In the genomic region with DNA sequence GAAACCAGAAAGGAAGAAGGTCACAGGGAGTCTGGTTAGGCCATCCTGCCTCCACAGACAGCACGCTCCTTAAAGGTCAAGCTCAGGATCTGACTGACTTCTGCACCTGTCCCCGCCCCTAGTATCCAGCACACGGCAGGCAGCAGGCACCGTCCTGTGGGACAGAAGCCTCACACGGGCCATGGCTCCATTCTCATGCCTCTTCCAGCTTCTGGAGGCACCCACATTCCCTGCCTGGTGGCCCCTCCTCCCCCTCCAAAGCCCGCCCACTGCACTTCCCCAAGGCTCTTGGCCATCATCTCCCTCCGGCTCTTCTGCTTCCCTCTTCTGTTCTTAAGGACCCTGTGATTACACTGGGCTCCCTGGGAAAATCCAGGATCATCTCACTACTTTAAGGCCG, we compare ENCODE assay signal across 1 cellular context.
A peak's percentile ranks its signal among the peaks of the same experiment; 100 is the strongest.
TF ChIP-seq lines count a peak whose summit lies in the region.

No MANE protein-coding gene starts in this region.

TF ChIP-seq in HEK293, 187 proteins besides CTCF, POLR2A, EP300 and RAD21:
- TF ChIP-seq SP2 (tag by site-specific recombination; IDR thresholded peaks at IDR 0.05) (0 out of 2 replicates have a peak, but pooled peaks have one; percentile 22), ZNF830 (tag by site-specific recombination; IDR thresholded peaks at IDR 0.05; ENCODE audit: low read depth) (no peak), ZNF266 (tag by site-specific recombination; IDR thresholded peaks at IDR 0.05; ENCODE audit: low read depth) (no peak), ZNF518A (tag by site-specific recombination; conservative IDR thresholded peaks at IDR 0.05; ENCODE audit: low read depth) (no peak), ZNF473 (tag by site-specific recombination; IDR thresholded peaks at IDR 0.05) (no peak)
